ENCODE assay signal across 9 cellular contexts in genomic region chr20:38426006-38426405, GRCh38. TPM values are rescaled to one million over a fixed set of nuclear protein-coding genes. Genes with fewer than 3 reads are reported as not detected.
A peak's percentile ranks its signal among the peaks of the same experiment; 100 is the strongest.
DNase-seq lines count a peak whose midpoint lies in the region; ATAC-seq and TF ChIP-seq lines count a peak whose summit lies in the region.
"Had no signal": no experiment of that assay in that cellular context is flagged by ENCODE, and none has a peak within 500 bp of the region (broad histone marks: within the 10 kb centered on the region; RNA-seq: fewer than 3 reads in every experiment).

No MANE protein-coding gene starts in this region.

- H2BK20ac ChIP-seq in IMR-90 (ENCODE audit: low read depth, low read length): no peak overlapping the region

- DNase-seq in BJ (ENCODE audit: low read depth) (peak; percentile 73), IMR-90 (peak; percentile 95), astrocyte of the hippocampus (ENCODE audit: low read depth, low spot score) (peak; percentile 90), occipital lobe (lab: John Stamatoyannopoulos, UW) (peak; percentile 43), SKM-1 treated with dmso at 0.1 percent for 144 hours (lab: John Stamatoyannopoulos, UW; ENCODE audit: unreplicated experiment) (no peak), NCI-H1417 (lab: John Stamatoyannopoulos, UW) (no peak)
- DNase-seq: OCI-M1 had no signal

- peak overlapping the region; percentile 12 for H2AFZ ChIP-seq in IMR-90 (replicated peaks; ENCODE audit: low read length, poor library complexity)

- H4K8ac ChIP-seq in IMR-90 (ENCODE audit: low read depth in 2 of 2, low read length in 2 of 2): no peak overlapping the region; a peak in 1 of 4 replicates

- H2AK5ac ChIP-seq in IMR-90 (ENCODE audit: low read depth, low read length): no peak overlapping the region

- H2AK9ac ChIP-seq in IMR-90 (replicated peaks; ENCODE audit: low read depth, low read length, poor library complexity): no peak overlapping the region

- H3K4me1 ChIP-seq in IMR-90 (ENCODE audit: control insufficient read depth, insufficient read depth, low read length): peaks cover 12% of the 10 kb centered on the region

- H3K14ac ChIP-seq in IMR-90 (replicated peaks; ENCODE audit: low read depth, low read length): 0 out of 2 replicates have a peak overlapping the region, but pooled peaks have one; percentile 10

- peaks cover 21% of the 10 kb centered on the region for H3K9me1 ChIP-seq in IMR-90 (ENCODE audit: insufficient read depth, low read length)

- ATAC-seq in IMR-90 (ENCODE audit: low read depth) (peak; percentile 90), GM19452 (IDR thresholded peaks at IDR 0.05; ENCODE audit: unreplicated experiment) (no peak), HG03139 (IDR thresholded peaks at IDR 0.05; ENCODE audit: unreplicated experiment) (no peak)

- peaks cover 47% of the 10 kb centered on the region for H3K36me3 ChIP-seq in BJ (ENCODE audit: control insufficient read depth, insufficient read depth, low read length)
- H3K36me3 ChIP-seq in IMR-90 (ENCODE audit: control insufficient read depth, insufficient read depth, low read length): peaks cover 81% of the 10 kb centered on the region

- no peak overlapping the region for H3K56ac ChIP-seq in IMR-90 (ENCODE audit: extremely low read depth, insufficient read depth, low read length)

- intact Hi-C loops in IMR-90 (cut with micrococcal nuclease): no loop called here

- H3K79me1 ChIP-seq in IMR-90 (ENCODE audit: low read depth in 1 of 2, low read length in 2 of 2): peaks cover 38 to 91% of the 10 kb centered on the region in 2 experiments

- H2BK15ac ChIP-seq in IMR-90 (ENCODE audit: low read depth, low read length): no peak overlapping the region

- in situ Hi-C loops in IMR-90 (cut with MboI; ENCODE audit: low sequenced_read_pairs): no loop called here

- no peak for TF ChIP-seq RAD21 in IMR-90 (IDR thresholded peaks at IDR 0.05; ENCODE audit: low read length)

- dilution Hi-C loops in IMR-90 (cut with HindIII; ENCODE audit: low sequenced_read_pairs, unreplicated experiment): no loop called here

- H3K4ac ChIP-seq in IMR-90 (ENCODE audit: low read depth, low read length): 0 out of 2 replicates have a peak overlapping the region, but pooled peaks have one; percentile 3

- no peak overlapping the region for H3K23ac ChIP-seq in IMR-90 (ENCODE audit: low read depth, low read length)

- no peak for TF ChIP-seq POLR2A in IMR-90 (IDR thresholded peaks at IDR 0.05; ENCODE audit: low read depth, low read length)

- no peaks in the 10 kb centered on the region for H3K9me3 ChIP-seq in IMR-90 (ENCODE audit: control insufficient read depth, insufficient read depth, low read length)

- WGBS in IMR-90 (ENCODE audit: extremely low coverage in 2 of 2, insufficient read length in 1 of 2), 2 experiments: no CpG with 5 or more reads among the region's 6 CpGs

- no peak overlapping the region for H3K9ac ChIP-seq in IMR-90 (ENCODE audit: low read depth, low read length)

- no peak overlapping the region for H4K91ac ChIP-seq in IMR-90 (ENCODE audit: insufficient read depth, low read depth, low read length)

- H3K4me3 ChIP-seq in BJ (ENCODE audit: low read depth, low read length): no peak overlapping the region
- H3K4me3 ChIP-seq in IMR-90 (ENCODE audit: insufficient read depth, low read depth, low read length): no peak overlapping the region

- POLR2A ChIA-PET in BJ (lab: Charles Lee) (interaction anchor here (0.6 kb wide), 4 partner anchors 14 to 341 kb away, joined by 3 to 7 read pairs (median 4); no protein-coding TSS in a partner anchor), IMR-90 (lab: Charles Lee; ENCODE audit: unreplicated experiment) (interaction anchor here (0.5 kb wide), 1 partner anchor 9 kb away, joined by 4 read pairs; the partner anchor contains the start of gene SNHG17)

- BruUV-seq in IMR-90 (replicated peaks; lab: Mats Ljungman, UMichigan): no TSS peak

- no peak overlapping the region for H3K18ac ChIP-seq in IMR-90 (ENCODE audit: low read depth, low read length)

- H3K4me2 ChIP-seq in IMR-90 (ENCODE audit: low read depth, low read length): no peak overlapping the region

- H2BK120ac ChIP-seq in IMR-90 (ENCODE audit: low read depth, low read length): no peak overlapping the region; the same call in 1 of the 2 replicates

- H4K20me1 ChIP-seq in IMR-90 (ENCODE audit: insufficient read depth, low read length): peaks cover 89% of the 10 kb centered on the region

- H2BK5ac ChIP-seq in IMR-90 (ENCODE audit: low read depth, low read length, poor library complexity, severe bottlenecking): peak overlapping the region; percentile 3

- H3K27me3 ChIP-seq in BJ (ENCODE audit: control insufficient read depth, insufficient read depth, low read length) (no peaks in the 10 kb centered on the region), IMR-90 (ENCODE audit: control insufficient read depth, insufficient read depth, low read length) (no peaks in the 10 kb centered on the region)

- peak overlapping the region; percentile 7; the same call in 1 of the 2 replicates for H3K27ac ChIP-seq in IMR-90 (ENCODE audit: insufficient read depth, low read length)

- no peak for TF ChIP-seq CTCF in BJ (IDR thresholded peaks at IDR 0.05; ENCODE audit: insufficient read depth, low read depth, low read length)
- no peak for TF ChIP-seq CTCF in IMR-90 (conservative IDR thresholded peaks at IDR 0.05; ENCODE audit: low read depth, low read length)

- no peak overlapping the region for H4K5ac ChIP-seq in IMR-90 (ENCODE audit: low read depth, low read length)

- CTCF ChIA-PET in BJ (lab: Yijun Ruan, JAX) (interaction anchor here (0.6 to 3.0 kb wide), 6 partner anchors 9 to 1443 kb away, joined by 3 to 12 read pairs (median 4); partner anchors contain the start of gene SNHG17), IMR-90 (lab: Yijun Ruan, JAX) (interaction anchor here (1.3 to 1.5 kb wide), 2 partner anchors 9 to 73 kb away, joined by 4 to 14 read pairs; partner anchors contain the start of gene SNHG17)

TF ChIP-seq in IMR-90, 13 proteins besides CTCF, POLR2A, EP300 and RAD21:
- no peak for TF ChIP-seq MXI1 (IDR thresholded peaks at IDR 0.05; ENCODE audit: borderline replicate concordance, low read depth, low read length)
- peak; percentile 34; the same call in 1 of the 2 replicates for TF ChIP-seq MAZ (IDR thresholded peaks at IDR 0.05; ENCODE audit: borderline replicate concordance, low read depth, low read length)
- no peak for TF ChIP-seq BHLHE40 (IDR thresholded peaks at IDR 0.05; ENCODE audit: low read depth, low read length)
- TF ChIP-seq CEBPB (IDR thresholded peaks at IDR 0.05; ENCODE audit: low read depth, low read length): no peak
- peak; percentile 84 for TF ChIP-seq FOS (IDR thresholded peaks at IDR 0.05; ENCODE audit: low read depth, low read length)
- TF ChIP-seq, protein P1, sequence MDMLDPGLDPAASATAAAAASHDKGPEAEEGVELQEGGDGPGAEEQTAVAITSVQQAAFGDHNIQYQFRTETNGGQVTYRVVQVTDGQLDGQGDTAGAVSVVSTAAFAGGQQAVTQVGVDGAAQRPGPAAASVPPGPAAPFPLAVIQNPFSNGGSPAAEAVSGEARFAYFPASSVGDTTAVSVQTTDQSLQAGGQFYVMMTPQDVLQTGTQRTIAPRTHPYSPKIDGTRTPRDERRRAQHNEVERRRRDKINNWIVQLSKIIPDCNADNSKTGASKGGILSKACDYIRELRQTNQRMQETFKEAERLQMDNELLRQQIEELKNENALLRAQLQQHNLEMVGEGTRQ (IDR thresholded peaks at IDR 0.05; ENCODE audit: low read depth, low read length): peak; percentile 89
- no peak for TF ChIP-seq NFE2L2 (IDR thresholded peaks at IDR 0.05; ENCODE audit: low read depth, low read length)

RNA-seq across cellular contexts. Expression of gene SNHG17, which starts 9.1 kb away (rescaled TPM):
- 27.9 and 41.4 TPM in 2 replicates for polyA plus RNA-seq in BJ (2011; rRNA removed)
- polyA minus RNA-seq in BJ (2011; rRNA and poly(A)+ RNA removed): 10.8 and 15.4 TPM in 2 replicates
- total RNA-seq in IMR-90 (2012; rRNA removed): 5.4 and 6.4 TPM in 2 replicates
- 38.2 and 40.4 TPM in 2 replicates for polyA plus RNA-seq in IMR-90 (2012; rRNA removed)
- polyA plus RNA-seq in IMR-90 (2012; cell fraction: cytosol; rRNA removed): 31.4 and 67.9 TPM in 2 replicates
- polyA plus RNA-seq in IMR-90 (2012; cell fraction: nucleus; rRNA removed; ENCODE audit: low replicate concordance): 82.9 and 92.3 TPM in 2 replicates
- total RNA-seq in occipital lobe: 2.8 TPM

RNA-seq across cellular contexts. Expression of gene RALGAPB, which starts 46.6 kb away (rescaled TPM):
- polyA plus RNA-seq in BJ (2011; rRNA removed) (14.8 and 24.3 TPM in 2 replicates), IMR-90 (2012; rRNA removed) (11.2 and 12.7 TPM in 2 replicates)
- 21.2 and 24.3 TPM in 2 replicates for polyA minus RNA-seq in BJ (2011; rRNA and poly(A)+ RNA removed)
- total RNA-seq in IMR-90 (2012; rRNA removed) (30.3 and 32.8 TPM in 2 replicates), occipital lobe (48.4 TPM)
- 2.4 and 3.1 TPM in 2 replicates for polyA plus RNA-seq in IMR-90 (2012; cell fraction: cytosol; rRNA removed)
- 6.1 and 45.2 TPM in 2 replicates for polyA plus RNA-seq in IMR-90 (2012; cell fraction: nucleus; rRNA removed; ENCODE audit: low replicate concordance)

Comparison
In these comparisons a context has a peak if more than half of its experiments do, and no peak if none do; other contexts are left out.
1. DNase-seq: peak in BJ (single experiment), IMR-90 (single experiment), astrocyte of the hippocampus (single experiment) and occipital lobe (single experiment); none in SKM-1 treated with dmso at 0.1 percent for 144 hours (single experiment) and NCI-H1417 (0 of 3).